Comparison of ENCODE assay signal across 12 cellular contexts in the genomic region with DNA sequence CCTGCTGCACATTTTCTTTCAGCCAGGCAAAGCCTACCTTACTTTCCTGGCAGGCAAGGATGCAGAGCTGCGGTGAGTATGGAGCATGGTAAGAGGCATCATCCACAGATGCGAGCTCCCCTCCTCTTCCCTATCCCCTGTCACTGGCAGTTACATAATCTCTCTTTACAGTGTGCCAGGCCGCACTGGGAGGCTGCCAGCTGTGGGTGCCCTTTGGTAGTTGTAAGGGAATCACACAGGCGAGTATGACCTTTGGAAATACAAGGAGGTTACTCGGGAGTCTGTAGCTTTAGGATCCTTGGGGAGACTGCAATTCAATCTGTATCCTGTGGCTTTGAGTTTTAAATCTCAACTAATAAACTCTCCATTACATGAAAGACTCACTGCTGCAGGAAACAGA.
"Had no signal": no experiment of that assay in that cellular context is flagged by ENCODE, and none has a peak within 500 bp of the region (broad histone marks: within the 10 kb centered on the region; RNA-seq: fewer than 3 reads in every experiment).

No MANE protein-coding gene starts in this region.

- H3K36me3 Mint-ChIP-seq: natural killer cell had no signal

- H3K27ac Mint-ChIP-seq: activated naive CD8-positive, alpha-beta T cell treated with anti-CD3 and anti-CD28 coated beads, Interleukin-2, amount 50 U/mL, for 24 hours; natural killer cell had no signal

- H3K27me3 ChIP-seq: ascending aorta, tibial artery had no signal

- ATAC-seq: activated naive CD8-positive, alpha-beta T cell treated with anti-CD3 and anti-CD28 coated beads, Interleukin-2, amount 50 U/mL, for 24 hours; foreskin keratinocyte; lower lobe of right lung; natural killer cell had no signal

- H3K4me3 ChIP-seq: ascending aorta, lower lobe of right lung, skin epidermis, tibial artery had no signal

- H3K27ac ChIP-seq: ascending aorta, foreskin keratinocyte, lower lobe of right lung, skin epidermis, tibial artery, WERI-Rb-1 had no signal

- H3K4me1 ChIP-seq: ascending aorta, foreskin keratinocyte, lower lobe of right lung had no signal

- H3K36me3 ChIP-seq: ascending aorta, lower lobe of right lung, tibial artery, WERI-Rb-1 had no signal

- H3K9me3 ChIP-seq: ascending aorta, lower lobe of right lung, tibial artery had no signal

- H3K27me3 Mint-ChIP-seq: activated naive CD8-positive, alpha-beta T cell treated with anti-CD3 and anti-CD28 coated beads, Interleukin-2, amount 50 U/mL, for 24 hours had no signal

- H3K4me3 Mint-ChIP-seq: activated naive CD8-positive, alpha-beta T cell treated with anti-CD3 and anti-CD28 coated beads, Interleukin-2, amount 50 U/mL, for 24 hours; natural killer cell had no signal

- H3K4me1 Mint-ChIP-seq: activated naive CD8-positive, alpha-beta T cell treated with anti-CD3 and anti-CD28 coated beads, Interleukin-2, amount 50 U/mL, for 24 hours; natural killer cell had no signal

- H3K9me3 Mint-ChIP-seq: activated naive CD8-positive, alpha-beta T cell treated with anti-CD3 and anti-CD28 coated beads, Interleukin-2, amount 50 U/mL, for 24 hours; natural killer cell had no signal

- DNase-seq: activated CD4-positive, alpha-beta T cell treated with anti-CD3 and anti-CD28 coated beads for 48 hours; activated CD8-positive, alpha-beta memory T cell treated with anti-CD3 and anti-CD28 coated beads for 24 hours; activated naive CD4-positive, alpha-beta T cell treated with Interleukin-2 at 50 U/mL for 16 hours; activated naive CD8-positive, alpha-beta T cell treated with anti-CD3 and anti-CD28 coated beads, Interleukin-2, amount 50 U/mL, for 24 hours; foreskin keratinocyte; lower lobe of right lung; natural killer cell; occipital lobe; tibial artery; WERI-Rb-1 had no signal
